ENCODE assay signal across 8 cellular contexts in the genomic region with DNA sequence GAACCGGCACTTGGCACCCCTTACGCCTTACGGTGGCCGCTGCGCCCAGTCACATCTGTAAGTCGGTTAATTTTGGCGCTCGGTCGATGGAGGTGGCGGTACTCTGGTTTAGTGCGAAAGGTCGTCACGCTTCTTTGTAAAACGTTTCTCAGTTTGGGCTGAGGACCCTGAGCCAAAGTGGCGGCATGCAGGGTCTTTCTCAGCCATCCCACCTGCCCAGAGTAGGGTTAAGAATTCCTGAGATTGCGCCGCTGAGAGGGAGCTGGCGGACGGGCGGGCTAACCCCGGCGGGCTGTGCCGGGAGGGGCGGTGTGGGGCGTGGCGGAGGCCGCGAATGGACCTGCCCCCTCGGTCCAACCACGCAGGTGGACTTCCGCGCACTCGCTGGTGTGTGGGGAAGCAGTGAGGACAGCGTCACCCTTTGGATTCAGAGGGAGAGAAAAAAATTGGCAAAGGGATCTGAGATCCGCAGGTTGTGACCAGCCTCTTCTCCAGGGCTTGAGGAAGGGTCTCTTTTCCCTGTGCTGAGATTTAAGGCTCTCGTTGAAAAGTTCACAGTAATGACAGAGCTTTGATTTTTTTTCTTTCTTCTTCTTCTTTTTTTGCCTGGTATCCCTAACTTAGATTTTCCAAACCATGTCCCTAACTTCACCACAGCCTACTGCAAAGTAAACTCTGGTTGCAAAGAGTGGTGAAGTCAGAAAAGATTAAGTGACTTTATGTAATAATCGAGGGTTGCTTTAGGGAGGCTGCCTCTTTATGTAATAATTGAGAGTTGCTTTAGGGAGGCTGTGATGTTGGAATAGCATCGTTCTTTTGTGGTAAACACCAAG. TPM values are rescaled to one million over a fixed set of nuclear protein-coding genes. Genes with fewer than 3 reads are reported as not detected.
DNase-seq lines count a peak whose midpoint lies in the region; TF ChIP-seq lines count a peak whose summit lies in the region.

No MANE protein-coding gene starts in this region.

- DNase-seq in GM03348 (ENCODE audit: low spot score) (peak; percentile 90), H4 (ENCODE audit: low spot score) (peak; percentile 88), Kasumi-1 (lab: John Stamatoyannopoulos, UW) (peak; percentile 59 to 61), RKO (ENCODE audit: low spot score) (peak; percentile 87), glomerular visceral epithelial cell (ENCODE audit: extremely low spot score) (peak; percentile 93), nucleus accumbens (lab: John Stamatoyannopoulos, UW) (peak in 43 of 56 donors; percentile 36 to 95 (median 88)), tibial nerve (ENCODE audit: low spot score in 2 of 2) (peak; percentile 72 to 73)
- peak; percentile 65 for DNase-seq in activated naive CD4-positive, alpha-beta T cell treated with anti-CD3 and anti-CD28 coated beads, Interleukin-2, amount 50 U/mL, for 16 hours

- peak overlapping the region; percentile 93 to 99 (median 98) for H3K27ac ChIP-seq in tibial nerve

- no peaks in the 10 kb centered on the region for H3K36me3 ChIP-seq in tibial nerve

- peak in 4 of 5 experiments; percentile 23 to 33 (median 31) for TF ChIP-seq CTCF in tibial nerve (IDR thresholded peaks at IDR 0.05)

- peak overlapping the region; percentile 41 to 98 (median 92) for H3K4me3 ChIP-seq in tibial nerve

- no peaks in the 10 kb centered on the region for H3K27me3 ChIP-seq in tibial nerve

- peak; percentile 33 to 79 for TF ChIP-seq POLR2A in tibial nerve (IDR thresholded peaks at IDR 0.05)

- peaks cover 0 to 39% (median 24%) of the 10 kb centered on the region in 4 donors for H3K4me1 ChIP-seq in tibial nerve

- TF ChIP-seq EP300 in tibial nerve (IDR thresholded peaks at IDR 0.05): peak; percentile 26 to 86

- WGBS in tibial nerve, 2 donors: 0% methylated on average over 23 to 29 of the region's 38 CpGs

- H3K9me3 ChIP-seq in tibial nerve: no peaks in the 10 kb centered on the region

RNA-seq across cellular contexts. Expression of gene FBXO33, which starts 0.6 kb away (rescaled TPM):
- 15.1 and 16.8 TPM in 2 replicates for total RNA-seq in H4 (2014; rRNA removed; shearing (Covaris generic))
- total RNA-seq in tibial nerve: 10 to 100 TPM; 12.9 to 18.4 (median 16.2) TPM

Comparison
In these comparisons a context has a peak if more than half of its experiments do, and no peak if none do; other contexts are left out.
1. Peak in every context shown above with its lines: DNase-seq, H3K4me3 ChIP-seq and H3K27ac ChIP-seq.